1 cellular context compared by ENCODE assay signal in genomic region chr6:52726193-52726542, GRCh38.
TF ChIP-seq lines count a peak whose summit lies in the region.

No MANE protein-coding gene starts in this region.

TF ChIP-seq in HepG2, 621 proteins besides CTCF, POLR2A, EP300 and RAD21 (continued from another document):
- TF ChIP-seq AKNA (CRISPR knock-in tag; IDR thresholded peaks at IDR 0.05; ENCODE audit: borderline replicate concordance) (0 out of 2 replicates have a peak, but pooled peaks have one; percentile 71), RCOR2 (CRISPR knock-in tag; IDR thresholded peaks at IDR 0.05) (no peak), ARID3A (IDR thresholded peaks at IDR 0.05; ENCODE audit: low read depth, low read length) (no peak), NR1H2 (CRISPR knock-in tag; IDR thresholded peaks at IDR 0.05; ENCODE audit: borderline replicate concordance, low read depth) (no peak), SP1 (IDR thresholded peaks at IDR 0.05) (no peak), SP1 (CRISPR knock-in tag; IDR thresholded peaks at IDR 0.05) (no peak), ZNF296 (CRISPR knock-in tag; conservative IDR thresholded peaks at IDR 0.05) (no peak), TCF12 (IDR thresholded peaks at IDR 0.05) (no peak), TCF12 (CRISPR knock-in tag; IDR thresholded peaks at IDR 0.05) (no peak), RXRA (CRISPR knock-in tag; IDR thresholded peaks at IDR 0.05) (no peak), ZNF7 (CRISPR knock-in tag; IDR thresholded peaks at IDR 0.05) (no peak), ZBTB21 (CRISPR knock-in tag; IDR thresholded peaks at IDR 0.05) (no peak), PREB (CRISPR knock-in tag; IDR thresholded peaks at IDR 0.05) (no peak), CCAR2 (optimal IDR thresholded peaks at IDR 0.05; ENCODE audit: low read depth, low read length) (no peak), TCF7L2 (IDR thresholded peaks at IDR 0.05; ENCODE audit: low read depth, low read length) (0 out of 2 replicates have a peak, but pooled peaks have one; percentile 4), ZBTB25 (CRISPR knock-in tag; IDR thresholded peaks at IDR 0.05) (no peak), TEAD3 (CRISPR knock-in tag; optimal IDR thresholded peaks at IDR 0.05; ENCODE audit: borderline replicate concordance) (no peak), MED8 (CRISPR knock-in tag; IDR thresholded peaks at IDR 0.05; ENCODE audit: insufficient replicate concordance) (no peak), ZFP82 (CRISPR knock-in tag; IDR thresholded peaks at IDR 0.05; ENCODE audit: borderline replicate concordance) (no peak)
TF ChIP-seq in HepG2: peak in this region for 8.
